Comparison of ENCODE assay signal across 27 cellular contexts in the genomic region with DNA sequence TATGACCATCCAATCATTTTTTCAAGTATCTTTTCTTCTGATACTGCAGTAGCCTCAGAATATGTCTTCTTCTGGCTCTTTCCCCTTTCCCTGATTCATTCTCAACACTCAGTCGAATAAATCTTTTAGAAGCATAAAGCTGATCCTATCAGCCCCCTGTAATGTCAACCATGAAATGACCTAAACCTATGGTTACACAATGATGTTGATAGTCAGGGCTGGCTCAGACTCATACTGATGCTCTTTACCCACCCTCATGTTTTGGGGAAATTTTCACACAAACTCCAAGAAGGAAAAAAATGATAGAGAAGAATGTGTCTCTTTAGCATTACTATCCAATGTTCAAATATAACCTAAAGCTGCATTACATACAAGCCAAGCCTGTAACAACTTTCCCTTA.
"Had no signal": no experiment of that assay in that cellular context is flagged by ENCODE, and none has a peak within 500 bp of the region (broad histone marks: within the 10 kb centered on the region; RNA-seq: fewer than 3 reads in every experiment).

No MANE protein-coding gene starts in this region.

- H3K27me3 ChIP-seq: stomach, suprapubic skin, testis, thyroid gland, tibial artery, tibial nerve, transverse colon, upper lobe of left lung, upper lobe of right lung, uterus, vagina had no signal

- H3K9me3 ChIP-seq: stomach, suprapubic skin, testis, thoracic aorta, thyroid gland, tibial artery, tibial nerve, transverse colon, upper lobe of left lung, upper lobe of right lung, uterus, vagina had no signal

- H3K27ac Mint-ChIP-seq: stimulated activated effector memory CD8-positive, alpha-beta T cell treated with anti-CD3 and anti-CD28 coated beads, Interleukin-12 subunit alpha, Interleukin-12 subunit beta, amount 100 ng/mL, for 72 hours; stimulated activated memory B cell treated with anti-CD40 and anti-IgM and Interleukin-4, amounts not matched to agents 10 μg/mL and 1 μg/mL and 100 μg/mL, for 72 hours; stimulated activated naive B cell treated with anti-CD40 and anti-IgM and Interleukin-4, amounts not matched to agents 10 μg/mL and 1 μg/mL and 100 μg/mL, for 72 hours; stimulated activated naive CD8-positive, alpha-beta T cell treated with anti-CD3 and anti-CD28 coated beads, Interleukin-15, amount 100 ng/mL, for 72 hours; stimulated activated naive CD8-positive, alpha-beta T cell treated with anti-CD3 and anti-CD28 coated beads, Interleukin-15, Interleukin-2, amounts not matched to agents 100 ng/mL and 50 ng/mL, for 24 hours; type B pancreatic cell had no signal

- ATAC-seq: stimulated activated effector memory CD8-positive, alpha-beta T cell treated with anti-CD3 and anti-CD28 coated beads, Interleukin-12 subunit alpha, Interleukin-12 subunit beta, amount 100 ng/mL, for 72 hours; stimulated activated memory B cell treated with anti-CD40 and anti-IgM and Interleukin-4, amounts not matched to agents 10 μg/mL and 1 μg/mL and 100 μg/mL, for 72 hours; stimulated activated naive B cell treated with anti-CD40 and anti-IgM and Interleukin-4, amounts not matched to agents 10 μg/mL and 1 μg/mL and 100 μg/mL, for 72 hours; stimulated activated naive CD8-positive, alpha-beta T cell treated with anti-CD3 and anti-CD28 coated beads, Interleukin-15, amount 100 ng/mL, for 72 hours; stimulated activated naive CD8-positive, alpha-beta T cell treated with anti-CD3 and anti-CD28 coated beads, Interleukin-15, Interleukin-2, amounts not matched to agents 100 U/mL and 50 U/mL, for 24 hours; upper lobe of right lung had no signal

- H3K4me3 ChIP-seq: stomach, suprapubic skin, testis, thoracic aorta, thyroid gland, tibial artery, tibial nerve, transverse colon, upper lobe of left lung, upper lobe of right lung, uterus, vagina had no signal

- H3K4me3 Mint-ChIP-seq: stimulated activated effector memory CD8-positive, alpha-beta T cell treated with anti-CD3 and anti-CD28 coated beads, Interleukin-12 subunit alpha, Interleukin-12 subunit beta, amount 100 ng/mL, for 72 hours; stimulated activated memory B cell treated with anti-CD40 and anti-IgM and Interleukin-4, amounts not matched to agents 10 μg/mL and 1 μg/mL and 100 μg/mL, for 72 hours; stimulated activated naive B cell treated with anti-CD40 and anti-IgM and Interleukin-4, amounts not matched to agents 10 μg/mL and 1 μg/mL and 100 μg/mL, for 72 hours; stimulated activated naive CD8-positive, alpha-beta T cell treated with anti-CD3 and anti-CD28 coated beads, Interleukin-15, amount 100 ng/mL, for 72 hours; stimulated activated naive CD8-positive, alpha-beta T cell treated with anti-CD3 and anti-CD28 coated beads, Interleukin-15, Interleukin-2, amounts not matched to agents 100 ng/mL and 50 ng/mL, for 24 hours; type B pancreatic cell had no signal

- H3K4me1 ChIP-seq: stomach, suprapubic skin, testis, thyroid gland, tibial artery, tibial nerve, transverse colon, upper lobe of left lung, upper lobe of right lung, uterus, vagina had no signal

- H3K36me3 Mint-ChIP-seq: stimulated activated effector memory CD8-positive, alpha-beta T cell treated with anti-CD3 and anti-CD28 coated beads, Interleukin-12 subunit alpha, Interleukin-12 subunit beta, amount 100 ng/mL, for 72 hours; stimulated activated memory B cell treated with anti-CD40 and anti-IgM and Interleukin-4, amounts not matched to agents 10 μg/mL and 1 μg/mL and 100 μg/mL, for 72 hours; stimulated activated naive B cell treated with anti-CD40 and anti-IgM and Interleukin-4, amounts not matched to agents 10 μg/mL and 1 μg/mL and 100 μg/mL, for 72 hours; type B pancreatic cell had no signal

- H3K9me3 Mint-ChIP-seq: stimulated activated memory B cell treated with anti-CD40 and anti-IgM and Interleukin-4, amounts not matched to agents 10 μg/mL and 1 μg/mL and 100 μg/mL, for 72 hours; stimulated activated naive B cell treated with anti-CD40 and anti-IgM and Interleukin-4, amounts not matched to agents 10 μg/mL and 1 μg/mL and 100 μg/mL, for 72 hours; stimulated activated naive CD8-positive, alpha-beta T cell treated with anti-CD3 and anti-CD28 coated beads, Interleukin-15, Interleukin-2, amounts not matched to agents 100 ng/mL and 50 ng/mL, for 24 hours; type B pancreatic cell had no signal

- H3K4me1 Mint-ChIP-seq: stimulated activated effector memory CD8-positive, alpha-beta T cell treated with anti-CD3 and anti-CD28 coated beads, Interleukin-12 subunit alpha, Interleukin-12 subunit beta, amount 100 ng/mL, for 72 hours; stimulated activated memory B cell treated with anti-CD40 and anti-IgM and Interleukin-4, amounts not matched to agents 10 μg/mL and 1 μg/mL and 100 μg/mL, for 72 hours; stimulated activated naive B cell treated with anti-CD40 and anti-IgM and Interleukin-4, amounts not matched to agents 10 μg/mL and 1 μg/mL and 100 μg/mL, for 72 hours; stimulated activated naive CD8-positive, alpha-beta T cell treated with anti-CD3 and anti-CD28 coated beads, Interleukin-15, amount 100 ng/mL, for 72 hours had no signal

- H3K27me3 Mint-ChIP-seq: stimulated activated memory B cell treated with anti-CD40 and anti-IgM and Interleukin-4, amounts not matched to agents 10 μg/mL and 1 μg/mL and 100 μg/mL, for 72 hours; stimulated activated naive CD8-positive, alpha-beta T cell treated with anti-CD3 and anti-CD28 coated beads, Interleukin-15, amount 100 ng/mL, for 72 hours; stimulated activated naive CD8-positive, alpha-beta T cell treated with anti-CD3 and anti-CD28 coated beads, Interleukin-15, Interleukin-2, amounts not matched to agents 100 ng/mL and 50 ng/mL, for 24 hours; type B pancreatic cell had no signal

- H3K27ac ChIP-seq: stomach, suprapubic skin, testis, thoracic aorta, thyroid gland, tibial artery, tibial nerve, transverse colon, upper lobe of left lung, upper lobe of right lung, uterus, vagina had no signal

- H3K36me3 ChIP-seq: stomach, suprapubic skin, thoracic aorta, thyroid gland, transverse colon, upper lobe of left lung, upper lobe of right lung, uterus, vagina had no signal

- DNase-seq: stimulated activated CD4-positive, alpha-beta T cell treated with anti-CD3 and anti-CD28 coated beads, Interleukin-2, amount 100 ng/mL, for 48 hours; stimulated activated CD4-positive, alpha-beta T cell treated with anti-CD3 and anti-CD28 coated beads, Interleukin-4, amount 100 ng/mL, for 1 hour; stimulated activated CD4-positive, alpha-beta T cell treated with anti-CD3 and anti-CD28 coated beads, Interleukin-4, amount 100 ng/mL, for 24 hours; stimulated activated CD4-positive, alpha-beta T cell treated with anti-CD3 and anti-CD28 coated beads, Interleukin-4, amount 100 ng/mL, for 4 hours; stimulated activated CD8-positive, alpha-beta memory T cell treated with anti-CD3 and anti-CD28 coated beads, Interleukin-4, amount 100 ng/mL, for 48 hours; stimulated activated naive B cell treated with anti-CD40 and anti-IgM and Interleukin-4, amounts not matched to agents 10 μg/mL and 1 μg/mL and 100 μg/mL, for 72 hours; stimulated activated naive CD4-positive, alpha-beta T cell; stimulated activated naive CD4-positive, alpha-beta T cell treated with Interleukin-2 at 50 U/mL for 16 hours; stimulated activated naive CD8-positive, alpha-beta T cell treated with anti-CD3 and anti-CD28 coated beads, Interleukin-15, amount 100 ng/mL, for 72 hours; stimulated activated naive CD8-positive, alpha-beta T cell treated with anti-CD3 and anti-CD28 coated beads, Interleukin-15, Interleukin-2, amounts not matched to agents 100 U/mL and 50 U/mL, for 24 hours; stomach; substantia nigra; testis; thyroid gland; tibial artery; transverse colon; upper lobe of left lung; upper lobe of right lung; uterus had no signal
